Comparison of ENCODE assay signal across 10 cellular contexts in genomic region chr12:9071976-9072375, GRCh38. TPM values are rescaled to one million over a fixed set of nuclear protein-coding genes. Genes with fewer than 3 reads are reported as not detected.
"Had no signal": no experiment of that assay in that cellular context is flagged by ENCODE, and none has a peak within 500 bp of the region (broad histone marks: within the 10 kb centered on the region; RNA-seq: fewer than 3 reads in every experiment).

No MANE protein-coding gene starts in this region.

- H3K4me2 ChIP-seq: KMS-11 had no signal

- H3K27ac ChIP-seq: GM23248, KMS-11 had no signal

- H3K9me3 ChIP-seq: HAP-1 had no signal

- DNase-seq: GM23248, GOT3, H7, HFFc6, KBM-7 had no signal

- H2AFZ ChIP-seq: GM23248 had no signal

- ATAC-seq: HCT116 had no signal

- H3K9ac ChIP-seq: GM23248, KMS-11 had no signal

- H3K4me1 ChIP-seq: HAP-1 had no signal

- FAIRE-seq: HTR-8/SVneo had no signal

- H3K4me3 ChIP-seq: GM23248, HAP-1 had no signal

- H3K36me3 ChIP-seq: HAP-1 had no signal

RNA-seq across cellular contexts. Expression of gene A2M, which starts 43.7 kb away (rescaled TPM):
- total RNA-seq: H7, HT-29 had no signal
